20 cellular contexts compared by ENCODE assay signal in the genomic region with DNA sequence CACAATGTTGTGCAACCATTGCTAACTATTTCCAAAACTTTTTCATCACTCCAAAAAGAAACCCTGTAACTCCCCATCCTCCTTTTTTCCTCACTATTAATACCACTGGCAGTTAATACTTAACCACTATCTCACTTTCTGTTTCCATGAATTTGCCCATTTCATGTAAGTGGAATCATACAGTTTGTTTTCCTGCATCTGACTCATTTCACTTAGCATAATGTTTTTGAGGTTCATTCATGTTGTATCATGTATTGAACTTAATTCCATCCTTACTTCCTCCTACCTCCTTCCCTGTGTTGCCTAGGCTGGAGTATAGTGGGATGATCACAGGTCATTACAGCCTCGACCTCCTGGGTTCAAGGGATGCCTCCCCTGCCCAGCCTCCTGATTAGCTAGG.
A peak's percentile ranks its signal among the peaks of the same experiment; 100 is the strongest.
DNase-seq lines count a peak whose midpoint lies in the region; ATAC-seq and TF ChIP-seq lines count a peak whose summit lies in the region.
"Had no signal": no experiment of that assay in that cellular context is flagged by ENCODE, and none has a peak within 500 bp of the region (broad histone marks: within the 10 kb centered on the region; RNA-seq: fewer than 3 reads in every experiment).

No MANE protein-coding gene starts in this region.

- H3K9ac ChIP-seq in mammary epithelial cell (ENCODE audit: insufficient read depth, low read length): no peak overlapping the region

- H3K4me2 ChIP-seq in mammary epithelial cell (ENCODE audit: insufficient read depth, low read depth, low read length): peak overlapping the region; percentile 32

- POLR2A ChIA-PET in activated naive CD8-positive, alpha-beta T cell treated with anti-CD3 and anti-CD28 coated beads, Interleukin-2, amount 10 ng/mL, durations not matched to agents 7 days and 5 days (lab: Charles Lee): no interaction called here

- intact Hi-C loops in mammary epithelial cell (cut with micrococcal nuclease) (no loop called here), breast epithelium (cut with DNase I; ENCODE audit: low total_unique reads) (no loop called here)

- TF ChIP-seq POLR2A in breast epithelium (IDR thresholded peaks at IDR 0.05): no peak
- no peak for TF ChIP-seq POLR2A in tibial nerve (IDR thresholded peaks at IDR 0.05)

- 50% methylated on average over 1 of the region's 1 CpG for WGBS in mammary epithelial cell (ENCODE audit: low coverage, missing lambda C conversion rate)
- 86 to 95% methylated on average over 1 of the region's 1 CpG for WGBS in tibial nerve, 2 donors

- H3K27ac Mint-ChIP-seq in activated naive CD8-positive, alpha-beta T cell treated with anti-CD3 and anti-CD28 coated beads, Interleukin-2, amount 10 ng/mL, durations not matched to agents 7 days and 5 days: peak overlapping the region; percentile 59
- H3K27ac Mint-ChIP-seq: activated CD8-positive, alpha-beta memory T cell treated with anti-CD3 and anti-CD28 coated beads, Interleukin-2, amount 10 ng/mL, durations not matched to agents 7 days and 5 days; effector memory CD8-positive, alpha-beta T cell had no signal

- H3K27ac ChIP-seq in mammary epithelial cell (ENCODE audit: insufficient read depth, low read depth, low read length): no peak overlapping the region
- no peak overlapping the region for H3K27ac ChIP-seq in breast epithelium
- H3K27ac ChIP-seq in tibial nerve: no peak overlapping the region
- H3K27ac ChIP-seq: ovary, VCaP had no signal

- no peaks in the 10 kb centered on the region for H3K27me3 Mint-ChIP-seq in activated naive CD8-positive, alpha-beta T cell treated with anti-CD3 and anti-CD28 coated beads, Interleukin-2, amount 10 ng/mL, durations not matched to agents 7 days and 5 days
- H3K27me3 Mint-ChIP-seq: activated CD8-positive, alpha-beta memory T cell treated with anti-CD3 and anti-CD28 coated beads, Interleukin-2, amount 10 ng/mL, durations not matched to agents 7 days and 5 days; effector memory CD8-positive, alpha-beta T cell; T-cell had no signal

- H3K9me3 Mint-ChIP-seq in activated naive CD8-positive, alpha-beta T cell treated with anti-CD3 and anti-CD28 coated beads, Interleukin-2, amount 10 ng/mL, durations not matched to agents 7 days and 5 days: peaks cover 5% of the 10 kb centered on the region
- H3K9me3 Mint-ChIP-seq: effector memory CD8-positive, alpha-beta T cell; T-cell had no signal

- peaks cover 47% of the 10 kb centered on the region for H3K4me1 Mint-ChIP-seq in activated naive CD8-positive, alpha-beta T cell treated with anti-CD3 and anti-CD28 coated beads, Interleukin-2, amount 10 ng/mL, durations not matched to agents 7 days and 5 days

- CTCF ChIA-PET in mammary epithelial cell (lab: Charles Lee; ENCODE audit: low non-redundant PET): no interaction called here

- H3K4me3 ChIP-seq in mammary epithelial cell (replicated peaks in 1 of 3; ENCODE audit: insufficient read depth in 1 of 3, low read depth in 2 of 3, low read length in 3 of 3) (no peak overlapping the region), breast epithelium (no peak overlapping the region), tibial nerve (no peak overlapping the region)
- H3K4me3 ChIP-seq: ovary had no signal

- H3K36me3 ChIP-seq in mammary epithelial cell (ENCODE audit: insufficient read depth, low read length) (no peaks in the 10 kb centered on the region), breast epithelium (no peaks in the 10 kb centered on the region), tibial nerve (peaks cover 0 to 9% (median 0%) of the 10 kb centered on the region in 3 donors)
- H3K36me3 ChIP-seq: ovary had no signal

- DNase-seq in mammary epithelial cell: peak; percentile 69
- DNase-seq in breast epithelium (ENCODE audit: low spot score in 2 of 2): no peak
- no peak for DNase-seq in activated naive CD8-positive, alpha-beta T cell treated with anti-CD3 and anti-CD28 coated beads, Interleukin-2, amount 10 ng/mL, durations not matched to agents 7 days and 5 days
- DNase-seq in iris pigment epithelial cell (ENCODE audit: low read depth): peak; percentile 58
- no peak for DNase-seq in NCI-H446 treated with DMSO at 0.1 percent for 48 hours (lab: John Stamatoyannopoulos, UW)
- no peak for DNase-seq in superior temporal gyrus (ENCODE audit: extremely low spot score)
- DNase-seq in tibial nerve (ENCODE audit: low spot score in 2 of 2): no peak
- no peak for DNase-seq in NCI-H1092 (lab: John Stamatoyannopoulos, UW)
- DNase-seq: activated CD8-positive, alpha-beta memory T cell treated with anti-CD3 and anti-CD28 coated beads, Interleukin-2, amount 10 ng/mL, durations not matched to agents 7 days and 5 days; effector memory CD8-positive, alpha-beta T cell; foreskin melanocyte; GF-D8; MM.1S; NCI-H1930; ovary; Right ventricle myocardium superior; stimulated activated CD4-positive, alpha-beta T cell treated with anti-CD3 and anti-CD28 coated beads, Interleukin-2, amount 100 ng/mL, for 24 hours; T-cell had no signal

- no peaks in the 10 kb centered on the region for H4K20me1 ChIP-seq in mammary epithelial cell (ENCODE audit: insufficient read depth, low read length)

- in situ Hi-C loops in mammary epithelial cell (cut with MboI; ENCODE audit: low sequenced_read_pairs in 2 of 2): no loop called here

- ATAC-seq in activated naive CD8-positive, alpha-beta T cell treated with anti-CD3 and anti-CD28 coated beads, Interleukin-2, amount 10 ng/mL, durations not matched to agents 7 days and 5 days (ENCODE audit: low read depth): no peak
- ATAC-seq: activated CD8-positive, alpha-beta memory T cell treated with anti-CD3 and anti-CD28 coated beads, Interleukin-2, amount 10 ng/mL, durations not matched to agents 7 days and 5 days; effector memory CD8-positive, alpha-beta T cell; left lobe of liver; T-cell had no signal

- BruUV-seq in mammary epithelial cell (replicated peaks; lab: Mats Ljungman, UMichigan): no TSS peak

- TF ChIP-seq CTCF in mammary epithelial cell (conservative IDR thresholded peaks at IDR 0.05 in 1 of 2, IDR thresholded peaks at IDR 0.05 in 1 of 2; ENCODE audit: extremely low read depth in 1 of 2, insufficient read depth in 1 of 2, low read depth in 1 of 2, low read length in 2 of 2) (no peak), breast epithelium (IDR thresholded peaks at IDR 0.05) (no peak), tibial nerve (IDR thresholded peaks at IDR 0.05) (no peak)

- H2AFZ ChIP-seq in mammary epithelial cell (ENCODE audit: low read depth, low read length): peak overlapping the region; percentile 43

- TF ChIP-seq EP300 in tibial nerve (IDR thresholded peaks at IDR 0.05): no peak

- H3K4me3 Mint-ChIP-seq in activated naive CD8-positive, alpha-beta T cell treated with anti-CD3 and anti-CD28 coated beads, Interleukin-2, amount 10 ng/mL, durations not matched to agents 7 days and 5 days: no peak overlapping the region
- H3K4me3 Mint-ChIP-seq: activated CD8-positive, alpha-beta memory T cell treated with anti-CD3 and anti-CD28 coated beads, Interleukin-2, amount 10 ng/mL, durations not matched to agents 7 days and 5 days; effector memory CD8-positive, alpha-beta T cell; T-cell had no signal

- no peaks in the 10 kb centered on the region for H3K27me3 ChIP-seq in mammary epithelial cell (ENCODE audit: insufficient read depth, low read length)
- H3K27me3 ChIP-seq in breast epithelium: no peaks in the 10 kb centered on the region
- no peaks in the 10 kb centered on the region for H3K27me3 ChIP-seq in tibial nerve
- H3K27me3 ChIP-seq: ovary had no signal

- H3K36me3 Mint-ChIP-seq in activated naive CD8-positive, alpha-beta T cell treated with anti-CD3 and anti-CD28 coated beads, Interleukin-2, amount 10 ng/mL, durations not matched to agents 7 days and 5 days: peaks cover 27% of the 10 kb centered on the region

- H3K9me3 ChIP-seq in mammary epithelial cell (replicated peaks; ENCODE audit: insufficient read depth, low read length): no peaks in the 10 kb centered on the region
- H3K9me3 ChIP-seq in breast epithelium: peaks cover 0 to 5% of the 10 kb centered on the region in 2 donors
- H3K9me3 ChIP-seq in tibial nerve: peaks cover 0 to 8% (median 0%) of the 10 kb centered on the region in 4 donors
- H3K9me3 ChIP-seq: ovary had no signal

- dilution Hi-C loops in mammary epithelial cell (cut with HindIII; ENCODE audit: low sequenced_read_pairs): no loop called here

- peaks cover 6% of the 10 kb centered on the region for H3K4me1 ChIP-seq in mammary epithelial cell (ENCODE audit: insufficient read depth, low read length)
- no peaks in the 10 kb centered on the region for H3K4me1 ChIP-seq in breast epithelium
- H3K4me1 ChIP-seq in tibial nerve: no peaks in the 10 kb centered on the region

- H3K79me2 ChIP-seq in mammary epithelial cell (ENCODE audit: insufficient read depth, low read length): no peaks in the 10 kb centered on the region

Comparison
In these comparisons a context has a peak if more than half of its experiments do, and no peak if none do; other contexts are left out.
1. DNase-seq: peak in mammary epithelial cell (single experiment) and iris pigment epithelial cell (single experiment); none in breast epithelium (0 of 2), activated naive CD8-positive, alpha-beta T cell treated with anti-CD3 and anti-CD28 coated beads, Interleukin-2, amount 10 ng/mL, durations not matched to agents 7 days and 5 days (single experiment), NCI-H446 treated with DMSO at 0.1 percent for 48 hours (single experiment), superior temporal gyrus (single experiment), tibial nerve (0 of 2) and NCI-H1092 (single experiment).